Comparison of ENCODE assay signal across 9 cellular contexts in genomic region chr11:45100338-45100737, GRCh38. TPM values are rescaled to one million over a fixed set of nuclear protein-coding genes. Genes with fewer than 3 reads are reported as not detected.
DNase-seq lines count a peak whose midpoint lies in the region; ATAC-seq and TF ChIP-seq lines count a peak whose summit lies in the region.
"Had no signal": no experiment of that assay in that cellular context is flagged by ENCODE, and none has a peak within 500 bp of the region (broad histone marks: within the 10 kb centered on the region; RNA-seq: fewer than 3 reads in every experiment).

No MANE protein-coding gene starts in this region.

- no peak overlapping the region for H3K4me2 ChIP-seq in osteoblast (ENCODE audit: insufficient read depth, low read length)

- no peak overlapping the region for H3K27ac Mint-ChIP-seq in chondrocyte (ENCODE audit: unreplicated experiment)
- H3K27ac Mint-ChIP-seq: nephron had no signal

- H3K27ac ChIP-seq in osteoblast (ENCODE audit: low read depth, low read length) = no peak overlapping the region

- no peaks in the 10 kb centered on the region for H3K9me3 ChIP-seq in osteoblast (ENCODE audit: low read depth, low read length)

- no peak overlapping the region for H3K4me3 ChIP-seq in osteoblast (ENCODE audit: insufficient read depth, low read length)

- H3K79me2 ChIP-seq in osteoblast (ENCODE audit: insufficient read depth, low read length) = no peaks in the 10 kb centered on the region

- peaks cover 19% of the 10 kb centered on the region for H3K4me1 Mint-ChIP-seq in chondrocyte (ENCODE audit: low read depth)
- H3K4me1 Mint-ChIP-seq: nephron had no signal

- H2AFZ ChIP-seq in osteoblast (ENCODE audit: low read length) = no peak overlapping the region

- ATAC-seq in HG03354 (IDR thresholded peaks at IDR 0.05; ENCODE audit: poor library complexity, severe bottlenecking, unreplicated experiment) = no peak

- peaks cover 9% of the 10 kb centered on the region for H3K4me1 ChIP-seq in osteoblast (ENCODE audit: insufficient read depth, low read length)

- H3K27me3 Mint-ChIP-seq in chondrocyte (ENCODE audit: low read depth) = peaks cover 14% of the 10 kb centered on the region

- no peaks in the 10 kb centered on the region for H3K9me3 Mint-ChIP-seq in chondrocyte (ENCODE audit: low read depth)
- H3K9me3 Mint-ChIP-seq: nephron had no signal

- H3K27me3 ChIP-seq in osteoblast (ENCODE audit: insufficient read depth, low read length) = peaks cover 38% of the 10 kb centered on the region

- TF ChIP-seq CTCF in osteoblast (IDR thresholded peaks at IDR 0.05; ENCODE audit: extremely low read depth, low read depth, low read length) (no peak), chondrocyte (IDR thresholded peaks at IDR 0.05) (no peak)

- peak; percentile 15 for DNase-seq in SIG-M5 treated with dmso at 0.1 percent for 504 hours (lab: John Stamatoyannopoulos, UW; ENCODE audit: unreplicated experiment)
- DNase-seq in SIG-M5 (lab: John Stamatoyannopoulos, UW) = no peak
- DNase-seq in NCI-H2171 treated with DMSO at 0.1 percent for 48 hours (lab: John Stamatoyannopoulos, UW) = peak; percentile 94
- peak; percentile 74 for DNase-seq in cerebellar cortex (ENCODE audit: low spot score)
- peak; percentile 83 for DNase-seq in osteoblast (ENCODE audit: insufficient read length, low spot score, missing footprints)
- DNase-seq in occipital lobe (lab: John Stamatoyannopoulos, UW) = no peak
- no peak for DNase-seq in chondrocyte (ENCODE audit: low spot score)

- H4K20me1 ChIP-seq in osteoblast (ENCODE audit: insufficient read depth, low read length) = no peaks in the 10 kb centered on the region

- H3K36me3 ChIP-seq in osteoblast (ENCODE audit: insufficient read depth, low read length) = no peaks in the 10 kb centered on the region

- H3K36me3 Mint-ChIP-seq in chondrocyte (ENCODE audit: low read depth) = peaks cover 3% of the 10 kb centered on the region

- H3K4me3 Mint-ChIP-seq in chondrocyte (ENCODE audit: unreplicated experiment) = no peak overlapping the region

RNA-seq across cellular contexts. Expression of gene PRDM11, which starts 46.1 kb away (rescaled TPM):
- total RNA-seq in osteoblast (5.4 and 6.8 TPM in 2 replicates), occipital lobe (6.2 TPM), chondrocyte (32.9 to 35.1 TPM (median 35.0 TPM) in 3 replicates)

Comparison
In these comparisons a context has a peak if more than half of its experiments do, and no peak if none do; other contexts are left out.
1. DNase-seq: peak in SIG-M5 treated with dmso at 0.1 percent for 504 hours (single experiment), NCI-H2171 treated with DMSO at 0.1 percent for 48 hours (single experiment), cerebellar cortex (single experiment) and osteoblast (single experiment); none in SIG-M5 (single experiment), occipital lobe (single experiment) and chondrocyte (single experiment).